26 cellular contexts compared by ENCODE assay signal in genomic region chr20:18712116-18712515, GRCh38.
"Had no signal": no experiment of that assay in that cellular context is flagged by ENCODE, and none has a peak within 500 bp of the region (broad histone marks: within the 10 kb centered on the region; RNA-seq: fewer than 3 reads in every experiment).

No MANE protein-coding gene starts in this region.

- H3K27me3 ChIP-seq: colonic mucosa, gastroesophageal sphincter, right lobe of liver, spleen, stomach, transverse colon had no signal

- H3K9ac ChIP-seq: parathyroid adenoma had no signal

- H3K4me1 ChIP-seq: colonic mucosa, gastroesophageal sphincter, parathyroid adenoma, psoas muscle, right lobe of liver, stomach, transverse colon had no signal

- DNase-seq: cerebellar nuclear complex; colonic mucosa; dermis blood vessel endothelial cell; erythroblast; foreskin fibroblast; glutamatergic neuron; left colon; left ventricle myocardium superior; mesenchymal stem cell; midbrain; naive B cell; psoas muscle; right lobe of liver; spleen; stimulated activated CD4-positive, alpha-beta T cell treated with anti-CD3 and anti-CD28 coated beads, Interleukin-15, amount 100 ng/mL, for 24 hours; stimulated activated CD4-positive, alpha-beta T cell treated with anti-CD3 and anti-CD28 coated beads, Interleukin-1b, Interleukin-23, amount 100 ng/mL, for 48 hours; stimulated activated CD4-positive, alpha-beta T cell treated with anti-CD3 and anti-CD28 coated beads, Interleukin-4, amount 100 ng/mL, for 24 hours; stimulated activated naive CD4-positive, alpha-beta T cell; stomach; substantia nigra; transverse colon had no signal

- H2AFZ ChIP-seq: parathyroid adenoma had no signal

- H3K9me3 ChIP-seq: colonic mucosa, gastroesophageal sphincter, psoas muscle, right lobe of liver, spleen, stomach, thoracic aorta, transverse colon had no signal

- ATAC-seq: gastroesophageal sphincter, left colon, left ventricle myocardium superior, psoas muscle, right lobe of liver had no signal

- H3K36me3 ChIP-seq: colonic mucosa, right lobe of liver, thoracic aorta, transverse colon had no signal

- FAIRE-seq: endothelial cell of umbilical vein had no signal

- H3K4me3 ChIP-seq: colonic mucosa, gastroesophageal sphincter, lung, psoas muscle, right lobe of liver, spleen, stomach, thoracic aorta, transverse colon had no signal

- H3K27ac ChIP-seq: colonic mucosa, gastroesophageal sphincter, parathyroid adenoma, psoas muscle, right lobe of liver, spleen, stomach, thoracic aorta, transverse colon had no signal
